16 cellular contexts compared by ENCODE assay signal in the genomic region with DNA sequence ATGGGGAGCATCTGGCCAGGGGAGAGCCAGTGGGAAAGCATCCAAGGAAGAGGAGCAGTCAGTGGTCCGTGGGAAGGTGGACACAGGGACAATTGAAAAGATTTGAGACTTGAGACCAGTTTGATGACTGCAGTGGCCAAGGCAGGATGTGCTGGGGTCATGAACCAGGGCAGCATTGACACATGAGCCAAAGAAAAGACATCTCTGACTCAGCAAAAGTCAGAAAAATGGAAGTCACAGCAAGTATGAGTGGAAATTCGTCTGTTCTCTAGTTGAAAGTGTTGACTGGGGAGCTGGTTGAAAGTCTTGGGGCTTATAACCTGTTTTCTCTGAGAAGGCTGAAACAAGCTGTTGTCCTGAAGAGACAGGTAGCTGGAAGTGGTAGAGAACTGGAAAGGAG. TPM values are rescaled to one million over a fixed set of nuclear protein-coding genes. Genes with fewer than 3 reads are reported as not detected.
DNase-seq lines count a peak whose midpoint lies in the region; ATAC-seq and TF ChIP-seq lines count a peak whose summit lies in the region.
"Had no signal": no experiment of that assay in that cellular context is flagged by ENCODE, and none has a peak within 500 bp of the region (broad histone marks: within the 10 kb centered on the region; RNA-seq: fewer than 3 reads in every experiment).

No MANE protein-coding gene starts in this region.

- H3K27me3 Mint-ChIP-seq in activated CD4-positive, alpha-beta memory T cell treated with anti-CD3 and anti-CD28 coated beads for 36 hours = no peaks in the 10 kb centered on the region
- no peaks in the 10 kb centered on the region for H3K27me3 Mint-ChIP-seq in activated CD4-positive, alpha-beta memory T cell treated with anti-CD3 and anti-CD28 coated beads, Interleukin-2, amount 10 ng/mL, durations not matched to agents 7 days and 5 days
- no peaks in the 10 kb centered on the region for H3K27me3 Mint-ChIP-seq in chondrocyte (ENCODE audit: low read depth)
- no peaks in the 10 kb centered on the region for H3K27me3 Mint-ChIP-seq in natural killer cell treated with Interleukin-12 subunit alpha and Interleukin-12 subunit beta and Interleukin-15 and Interleukin-18, amount 100 ng/mL, for 72 hours

- H3K27ac ChIP-seq in substantia nigra (ENCODE audit: low read depth, low read length, poor library complexity, severe bottlenecking) (no peak overlapping the region), gastroesophageal sphincter (no peak overlapping the region)
- H3K27ac ChIP-seq: esophagus squamous epithelium, lower lobe of right lung, neutrophil, skin epidermis had no signal

- CTCF ChIA-PET in activated CD4-positive, alpha-beta memory T cell treated with anti-CD3 and anti-CD28 coated beads for 36 hours (lab: Charles Lee) = no interaction called here
- CTCF ChIA-PET in activated CD4-positive, alpha-beta memory T cell treated with anti-CD3 and anti-CD28 coated beads, Interleukin-2, amount 10 ng/mL, durations not matched to agents 7 days and 5 days (lab: Charles Lee) = no interaction called here

- intact Hi-C loops in activated CD4-positive, alpha-beta memory T cell treated with anti-CD3 and anti-CD28 coated beads for 36 hours (cut with micrococcal nuclease) = no loop called here

- H3K9me3 ChIP-seq in gastroesophageal sphincter = no peaks in the 10 kb centered on the region
- H3K9me3 ChIP-seq: esophagus squamous epithelium, lower lobe of right lung, neutrophil had no signal

- no peak overlapping the region for H3K4me3 ChIP-seq in gastroesophageal sphincter
- H3K4me3 ChIP-seq: esophagus squamous epithelium, lower lobe of right lung, skin epidermis had no signal

- H3K36me3 ChIP-seq in gastroesophageal sphincter = peaks cover 0 to 25% of the 10 kb centered on the region in 2 donors

- TF ChIP-seq CTCF in chondrocyte (IDR thresholded peaks at IDR 0.05) (no peak), gastroesophageal sphincter (IDR thresholded peaks at IDR 0.05) (no peak)

- POLR2A ChIA-PET in activated CD4-positive, alpha-beta memory T cell treated with anti-CD3 and anti-CD28 coated beads for 36 hours (lab: Charles Lee) = no interaction called here
- POLR2A ChIA-PET in activated CD4-positive, alpha-beta memory T cell treated with anti-CD3 and anti-CD28 coated beads, Interleukin-2, amount 10 ng/mL, durations not matched to agents 7 days and 5 days (lab: Charles Lee) = no interaction called here

- no peak for TF ChIP-seq EP300 in gastroesophageal sphincter (IDR thresholded peaks at IDR 0.05)

- no peak overlapping the region for H3K4me3 Mint-ChIP-seq in activated CD4-positive, alpha-beta memory T cell treated with anti-CD3 and anti-CD28 coated beads for 36 hours
- H3K4me3 Mint-ChIP-seq in activated CD4-positive, alpha-beta memory T cell treated with anti-CD3 and anti-CD28 coated beads, Interleukin-2, amount 10 ng/mL, durations not matched to agents 7 days and 5 days = no peak overlapping the region
- no peak overlapping the region for H3K4me3 Mint-ChIP-seq in chondrocyte (ENCODE audit: unreplicated experiment)
- peak overlapping the region; percentile 43 for H3K4me3 Mint-ChIP-seq in natural killer cell treated with Interleukin-12 subunit alpha and Interleukin-12 subunit beta and Interleukin-15 and Interleukin-18, amount 100 ng/mL, for 72 hours

- peaks cover 0 to 8% (median 0%) of the 10 kb centered on the region in 3 donors for H3K4me1 ChIP-seq in gastroesophageal sphincter

- 75 to 83% methylated on average over 1 to 2 of the region's 2 CpGs for WGBS in gastroesophageal sphincter (ENCODE audit: low coverage in 1 of 2), 2 donors

- peak overlapping the region; percentile 16 for H3K27ac Mint-ChIP-seq in activated CD4-positive, alpha-beta memory T cell treated with anti-CD3 and anti-CD28 coated beads for 36 hours
- H3K27ac Mint-ChIP-seq in activated CD4-positive, alpha-beta memory T cell treated with anti-CD3 and anti-CD28 coated beads, Interleukin-2, amount 10 ng/mL, durations not matched to agents 7 days and 5 days = no peak overlapping the region
- H3K27ac Mint-ChIP-seq in chondrocyte (ENCODE audit: unreplicated experiment) = peak overlapping the region; percentile 73
- H3K27ac Mint-ChIP-seq in natural killer cell treated with Interleukin-12 subunit alpha and Interleukin-12 subunit beta and Interleukin-15 and Interleukin-18, amount 100 ng/mL, for 72 hours = peak overlapping the region; percentile 47 to 64

- no peaks in the 10 kb centered on the region for H3K27me3 ChIP-seq in gastroesophageal sphincter
- H3K27me3 ChIP-seq: esophagus squamous epithelium, neutrophil had no signal

- ATAC-seq in natural killer cell treated with Interleukin-12 subunit alpha and Interleukin-12 subunit beta and Interleukin-15 and Interleukin-18, amount 100 ng/mL, for 72 hours = no peak
- no peak for ATAC-seq in GM19351 (IDR thresholded peaks at IDR 0.05; ENCODE audit: unreplicated experiment)
- no peak for ATAC-seq in gastroesophageal sphincter
- ATAC-seq: lower lobe of right lung had no signal

- no peaks in the 10 kb centered on the region for H3K9me3 Mint-ChIP-seq in activated CD4-positive, alpha-beta memory T cell treated with anti-CD3 and anti-CD28 coated beads for 36 hours
- H3K9me3 Mint-ChIP-seq in activated CD4-positive, alpha-beta memory T cell treated with anti-CD3 and anti-CD28 coated beads, Interleukin-2, amount 10 ng/mL, durations not matched to agents 7 days and 5 days = peaks cover 3% of the 10 kb centered on the region
- no peaks in the 10 kb centered on the region for H3K9me3 Mint-ChIP-seq in chondrocyte (ENCODE audit: low read depth)
- H3K9me3 Mint-ChIP-seq in natural killer cell treated with Interleukin-12 subunit alpha and Interleukin-12 subunit beta and Interleukin-15 and Interleukin-18, amount 100 ng/mL, for 72 hours = peaks cover 6% of the 10 kb centered on the region

- no peak for DNase-seq in activated CD4-positive, alpha-beta memory T cell treated with anti-CD3 and anti-CD28 coated beads for 36 hours
- no peak for DNase-seq in activated CD4-positive, alpha-beta memory T cell treated with anti-CD3 and anti-CD28 coated beads, Interleukin-2, amount 10 ng/mL, durations not matched to agents 7 days and 5 days
- DNase-seq in M059J (ENCODE audit: low read depth) = peak; percentile 68
- DNase-seq in chondrocyte (ENCODE audit: low spot score) = no peak
- DNase-seq in natural killer cell treated with Interleukin-12 subunit alpha and Interleukin-12 subunit beta and Interleukin-15 and Interleukin-18, amount 100 ng/mL, for 72 hours (ENCODE audit: low spot score) = no peak
- no peak for DNase-seq in substantia nigra (lab: John Stamatoyannopoulos, UW)
- DNase-seq: esophagus squamous epithelium, KBM-7, lower lobe of right lung, NCI-H1694 treated with DMSO at 0.1 percent for 48 hours, NCI-H524 treated with DMSO at 0.1 percent for 48 hours, T-helper 2 cell had no signal

- no peak for TF ChIP-seq POLR2A in gastroesophageal sphincter (IDR thresholded peaks at IDR 0.05)

- peaks cover 20% of the 10 kb centered on the region for H3K36me3 Mint-ChIP-seq in activated CD4-positive, alpha-beta memory T cell treated with anti-CD3 and anti-CD28 coated beads for 36 hours
- peaks cover 45% of the 10 kb centered on the region for H3K36me3 Mint-ChIP-seq in activated CD4-positive, alpha-beta memory T cell treated with anti-CD3 and anti-CD28 coated beads, Interleukin-2, amount 10 ng/mL, durations not matched to agents 7 days and 5 days (ENCODE audit: low read depth)
- H3K36me3 Mint-ChIP-seq in chondrocyte (ENCODE audit: low read depth) = peaks cover 7% of the 10 kb centered on the region
- H3K36me3 Mint-ChIP-seq in natural killer cell treated with Interleukin-12 subunit alpha and Interleukin-12 subunit beta and Interleukin-15 and Interleukin-18, amount 100 ng/mL, for 72 hours = peaks cover 8% of the 10 kb centered on the region

- H3K4me1 Mint-ChIP-seq in activated CD4-positive, alpha-beta memory T cell treated with anti-CD3 and anti-CD28 coated beads for 36 hours (ENCODE audit: low read depth) = peaks cover 30% of the 10 kb centered on the region
- H3K4me1 Mint-ChIP-seq in activated CD4-positive, alpha-beta memory T cell treated with anti-CD3 and anti-CD28 coated beads, Interleukin-2, amount 10 ng/mL, durations not matched to agents 7 days and 5 days = peaks cover 14% of the 10 kb centered on the region
- H3K4me1 Mint-ChIP-seq in chondrocyte (ENCODE audit: low read depth) = peaks cover 40% of the 10 kb centered on the region
- H3K4me1 Mint-ChIP-seq in natural killer cell treated with Interleukin-12 subunit alpha and Interleukin-12 subunit beta and Interleukin-15 and Interleukin-18, amount 100 ng/mL, for 72 hours (ENCODE audit: low read depth in 2 of 2) = peaks cover 44 to 46% of the 10 kb centered on the region in 2 donors

RNA-seq across cellular contexts. Expression of a gene that starts 31.3 kb away (rescaled TPM):
- 10 to 100 TPM; 10.5 to 12.0 TPM for total RNA-seq in activated CD4-positive, alpha-beta memory T cell treated with anti-CD3 and anti-CD28 coated beads for 36 hours
- 10 to 100 TPM; 14.7 to 14.8 TPM for total RNA-seq in activated CD4-positive, alpha-beta memory T cell treated with anti-CD3 and anti-CD28 coated beads, Interleukin-2, amount 10 ng/mL, durations not matched to agents 7 days and 5 days
- 19.5 and 25.5 TPM in 2 replicates for total RNA-seq in M059J (2014; rRNA removed; shearing (Covaris generic))
- total RNA-seq in chondrocyte (25.2 to 29.0 TPM (median 26.4 TPM) in 3 replicates), gastroesophageal sphincter (10 to 100 TPM; 23.2 to 26.8 (median 25.6) TPM)
- total RNA-seq in natural killer cell treated with Interleukin-12 subunit alpha and Interleukin-12 subunit beta and Interleukin-15 and Interleukin-18, amount 100 ng/mL, for 72 hours = 10 to 100 TPM; 12.2 to 16.2 TPM

RNA-seq across cellular contexts. Expression of a gene that starts 48.2 kb away (rescaled TPM):
- 10 to 100 TPM; 34.6 to 37.0 TPM for total RNA-seq in activated CD4-positive, alpha-beta memory T cell treated with anti-CD3 and anti-CD28 coated beads for 36 hours
- 10 to 100 TPM; 31.3 to 31.5 TPM for total RNA-seq in activated CD4-positive, alpha-beta memory T cell treated with anti-CD3 and anti-CD28 coated beads, Interleukin-2, amount 10 ng/mL, durations not matched to agents 7 days and 5 days
- total RNA-seq in M059J (2014; rRNA removed; shearing (Covaris generic)) = 20.6 and 34.7 TPM in 2 replicates
- 48.2 to 55.3 TPM (median 53.3 TPM) in 3 replicates for total RNA-seq in chondrocyte
- total RNA-seq in natural killer cell treated with Interleukin-12 subunit alpha and Interleukin-12 subunit beta and Interleukin-15 and Interleukin-18, amount 100 ng/mL, for 72 hours = 10 to 100 TPM; 30.0 to 34.3 TPM
- 10 to 100 TPM; 30.4 to 43.1 (median 35.9) TPM for total RNA-seq in gastroesophageal sphincter
